14 cellular contexts compared by ENCODE assay signal in the genomic region with DNA sequence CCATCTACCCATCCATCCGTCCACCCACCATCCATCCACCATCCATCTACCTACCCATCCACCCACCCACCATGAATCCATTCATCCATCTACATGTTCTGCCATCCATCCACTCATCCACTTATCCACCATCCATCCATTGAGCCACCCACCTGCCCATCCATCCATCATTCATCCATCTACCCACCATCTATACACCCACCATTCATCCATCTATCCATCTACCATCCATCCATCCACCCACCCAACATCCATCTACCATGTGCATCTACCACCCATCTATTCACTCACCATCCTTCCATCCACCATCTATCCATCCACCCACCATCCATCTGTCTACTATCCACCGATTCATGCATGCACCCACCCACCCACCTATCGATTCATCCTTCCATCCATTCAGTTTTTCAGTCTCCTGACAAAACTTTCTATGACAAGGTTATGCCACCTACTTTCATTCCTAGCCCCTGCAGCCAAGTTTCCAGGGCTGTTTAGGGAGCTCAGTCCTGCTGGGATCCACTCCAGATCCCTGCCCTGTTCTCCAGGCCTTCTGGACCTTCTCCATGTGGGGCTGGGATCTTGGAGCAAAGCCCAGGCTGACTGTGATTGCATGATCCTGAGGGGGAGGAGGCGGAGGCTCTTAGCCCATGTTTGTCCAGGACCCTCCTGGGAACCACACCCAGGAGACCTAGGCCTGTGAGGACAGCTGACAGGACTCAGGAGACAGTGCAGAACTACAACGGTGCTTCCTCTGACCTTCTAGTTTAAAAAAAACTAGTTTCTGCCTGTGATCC. TPM values are rescaled to one million over a fixed set of nuclear protein-coding genes. Genes with fewer than 3 reads are reported as not detected.
DNase-seq lines count a peak whose midpoint lies in the region; ATAC-seq and TF ChIP-seq lines count a peak whose summit lies in the region.
"Had no signal": no experiment of that assay in that cellular context is flagged by ENCODE, and none has a peak within 500 bp of the region (broad histone marks: within the 10 kb centered on the region; RNA-seq: fewer than 3 reads in every experiment).

No MANE protein-coding gene starts in this region.

- H3K27ac ChIP-seq in RWPE1 = peak overlapping the region; percentile 83

- CTCF ChIA-PET in RWPE1 (lab: Yijun Ruan, JAX) = interaction anchor here (0.5 kb wide), 1 partner anchor 173 kb away, joined by 6 read pairs; no protein-coding TSS in a partner anchor
- CTCF ChIA-PET in activated CD4-positive, alpha-beta T cell treated with anti-CD3 and anti-CD28 coated beads for 36 hours (lab: Charles Lee) = no interaction called here

- peaks cover 1% of the 10 kb centered on the region for H3K36me3 Mint-ChIP-seq in nephron (ENCODE audit: low read depth)
- H3K36me3 Mint-ChIP-seq in activated CD4-positive, alpha-beta T cell treated with anti-CD3 and anti-CD28 coated beads for 36 hours (ENCODE audit: low read depth) = no peaks in the 10 kb centered on the region
- H3K36me3 Mint-ChIP-seq: activated naive CD8-positive, alpha-beta T cell treated with anti-CD3 and anti-CD28 coated beads, Interleukin-2, amount 10 ng/mL, durations not matched to agents 7 days and 5 days; naive thymus-derived CD4-positive, alpha-beta T cell had no signal

- H3K4me3 ChIP-seq in AG10803 (ENCODE audit: low read length) = no peak overlapping the region
- H3K4me3 ChIP-seq: upper lobe of left lung had no signal

- H3K4me3 Mint-ChIP-seq in nephron = peak overlapping the region in 2 of 3 experiments; percentile 19 to 51
- no peak overlapping the region for H3K4me3 Mint-ChIP-seq in activated CD4-positive, alpha-beta T cell treated with anti-CD3 and anti-CD28 coated beads for 36 hours
- H3K4me3 Mint-ChIP-seq: activated naive CD8-positive, alpha-beta T cell treated with anti-CD3 and anti-CD28 coated beads, Interleukin-2, amount 10 ng/mL, durations not matched to agents 7 days and 5 days had no signal

- peaks cover 3% of the 10 kb centered on the region for H3K9me3 Mint-ChIP-seq in nephron
- no peaks in the 10 kb centered on the region for H3K9me3 Mint-ChIP-seq in activated CD4-positive, alpha-beta T cell treated with anti-CD3 and anti-CD28 coated beads for 36 hours (ENCODE audit: low read depth)

- peak; percentile 31 for DNase-seq in AG10803 (ENCODE audit: low read depth)
- no peak for DNase-seq in RWPE1 (ENCODE audit: low spot score)
- peak; percentile 86 for DNase-seq in Right ventricle myocardium inferior (ENCODE audit: missing footprints)
- DNase-seq in activated CD4-positive, alpha-beta T cell treated with anti-CD3 and anti-CD28 coated beads for 36 hours = no peak
- no peak for DNase-seq in A172 (ENCODE audit: low spot score)
- DNase-seq in NOMO-1 treated with dmso at 0.1 percent for 144 hours (lab: John Stamatoyannopoulos, UW; ENCODE audit: unreplicated experiment) = no peak
- DNase-seq: activated naive CD8-positive, alpha-beta T cell treated with anti-CD3 and anti-CD28 coated beads, Interleukin-2, amount 10 ng/mL, durations not matched to agents 7 days and 5 days; erythroblast; NCI-H2081; stimulated activated CD4-positive, alpha-beta T cell treated with anti-CD3 and anti-CD28 coated beads, Interleukin-4, amount 100 ng/mL, for 24 hours had no signal

- POLR2A ChIA-PET in RWPE1 (lab: Yijun Ruan, JAX; ENCODE audit: low non-redundant PET) = no interaction called here
- POLR2A ChIA-PET in activated CD4-positive, alpha-beta T cell treated with anti-CD3 and anti-CD28 coated beads for 36 hours (lab: Charles Lee) = no interaction called here

- intact Hi-C loops in Right ventricle myocardium inferior (cut with DNase I) = loop anchor here (10.0 kb wide), 1 partner anchor 49 kb away; the partner anchor contains the start of gene GAN
- intact Hi-C loops in activated CD4-positive, alpha-beta T cell treated with anti-CD3 and anti-CD28 coated beads for 36 hours (cut with DNase I, micrococcal nuclease) = no loop called here

- no peak for TF ChIP-seq CTCF in AG10803 (conservative IDR thresholded peaks at IDR 0.05; ENCODE audit: low read length)
- TF ChIP-seq CTCF in RWPE1 (conservative IDR thresholded peaks at IDR 0.05; ENCODE audit: low read depth) = no peak
- TF ChIP-seq CTCF in nephron (IDR thresholded peaks at IDR 0.05; ENCODE audit: unreplicated experiment in 3 of 3) = no peak

- H3K4me1 Mint-ChIP-seq in nephron = peaks cover 42% of the 10 kb centered on the region
- H3K4me1 Mint-ChIP-seq in activated CD4-positive, alpha-beta T cell treated with anti-CD3 and anti-CD28 coated beads for 36 hours = peaks cover 5% of the 10 kb centered on the region

- ATAC-seq in Right ventricle myocardium inferior (peak; percentile 94), HG03280 (IDR thresholded peaks at IDR 0.05; ENCODE audit: unreplicated experiment) (no peak)
- ATAC-seq in activated CD4-positive, alpha-beta T cell treated with anti-CD3 and anti-CD28 coated beads for 36 hours = no peak
- ATAC-seq: naive thymus-derived CD4-positive, alpha-beta T cell had no signal

- H3K27me3 Mint-ChIP-seq in nephron (ENCODE audit: low read depth) = peaks cover 22% of the 10 kb centered on the region
- H3K27me3 Mint-ChIP-seq in activated CD4-positive, alpha-beta T cell treated with anti-CD3 and anti-CD28 coated beads for 36 hours = peaks cover 5% of the 10 kb centered on the region

- peak overlapping the region; percentile 37 to 58 (median 52) for H3K27ac Mint-ChIP-seq in nephron
- H3K27ac Mint-ChIP-seq in activated CD4-positive, alpha-beta T cell treated with anti-CD3 and anti-CD28 coated beads for 36 hours = no peak overlapping the region
- H3K27ac Mint-ChIP-seq: activated naive CD8-positive, alpha-beta T cell treated with anti-CD3 and anti-CD28 coated beads, Interleukin-2, amount 10 ng/mL, durations not matched to agents 7 days and 5 days had no signal

RNA-seq across cellular contexts. Expression of gene BCO1, which starts 27.4 kb away (rescaled TPM):
- total RNA-seq in Right ventricle myocardium inferior = not detected
- not detected for total RNA-seq in activated CD4-positive, alpha-beta T cell treated with anti-CD3 and anti-CD28 coated beads for 36 hours
- 0.19 and 1.9 TPM in 2 replicates for total RNA-seq in A172 (2014; rRNA removed; shearing (Covaris generic))
- total RNA-seq: activated naive CD8-positive, alpha-beta T cell treated with anti-CD3 and anti-CD28 coated beads, Interleukin-2, amount 10 ng/mL, durations not matched to agents 7 days and 5 days; naive thymus-derived CD4-positive, alpha-beta T cell had no signal

RNA-seq across cellular contexts. Expression of gene GAN, which starts 48.9 kb away (rescaled TPM):
- total RNA-seq in Right ventricle myocardium inferior = 8.5 TPM
- total RNA-seq in activated CD4-positive, alpha-beta T cell treated with anti-CD3 and anti-CD28 coated beads for 36 hours = 10 to 100 TPM; 13.4 to 13.8 TPM
- 12.7 and 14.2 TPM in 2 replicates for total RNA-seq in A172 (2014; rRNA removed; shearing (Covaris generic))

Comparison
In these comparisons a context has a peak if more than half of its experiments do, and no peak if none do; other contexts are left out.
1. DNase-seq: peak in AG10803 (single experiment) and Right ventricle myocardium inferior (single experiment); none in RWPE1 (single experiment), activated CD4-positive, alpha-beta T cell treated with anti-CD3 and anti-CD28 coated beads for 36 hours (single experiment), A172 (single experiment) and NOMO-1 treated with dmso at 0.1 percent for 144 hours (single experiment).